9 cellular contexts compared by ENCODE assay signal in genomic region chr1:27342391-27342777, GRCh38. TPM values are rescaled to one million over a fixed set of nuclear protein-coding genes. Genes with fewer than 3 reads are reported as not detected.
A peak's percentile ranks its signal among the peaks of the same experiment; 100 is the strongest.
DNase-seq lines count a peak whose midpoint lies in the region; ATAC-seq and TF ChIP-seq lines count a peak whose summit lies in the region.
"Had no signal": no experiment of that assay in that cellular context is flagged by ENCODE, and none has a peak within 500 bp of the region (broad histone marks: within the 10 kb centered on the region; RNA-seq: fewer than 3 reads in every experiment).

No MANE protein-coding gene starts in this region.

- peak overlapping the region; percentile 78 for H3K4me3 Mint-ChIP-seq in activated CD4-positive, alpha-beta T cell treated with anti-CD3 and anti-CD28 coated beads for 36 hours
- peak overlapping the region; percentile 80 for H3K4me3 Mint-ChIP-seq in activated B cell treated with CpG ODN at 0.5 μM for 24 hours

- peak overlapping the region; percentile 91 for H3K4me2 ChIP-seq in hepatocyte

- H3K27ac ChIP-seq in hepatocyte: peak overlapping the region; percentile 72
- peak overlapping the region; percentile 91 for H3K27ac ChIP-seq in suprapubic skin
- no peak overlapping the region for H3K27ac ChIP-seq in sigmoid colon

- no peaks in the 10 kb centered on the region for H4K20me1 ChIP-seq in hepatocyte (ENCODE audit: insufficient read depth, poor library complexity, severe bottlenecking)

- peaks cover 55% of the 10 kb centered on the region for H3K4me1 Mint-ChIP-seq in activated CD4-positive, alpha-beta T cell treated with anti-CD3 and anti-CD28 coated beads for 36 hours
- peaks cover 71% of the 10 kb centered on the region for H3K4me1 Mint-ChIP-seq in activated B cell treated with CpG ODN at 0.5 μM for 24 hours

- H3K4me1 ChIP-seq in hepatocyte (ENCODE audit: insufficient read depth) (peaks cover 16% of the 10 kb centered on the region), suprapubic skin (peaks cover 33% of the 10 kb centered on the region), sigmoid colon (no peaks in the 10 kb centered on the region)

- intact Hi-C loops in activated CD4-positive, alpha-beta T cell treated with anti-CD3 and anti-CD28 coated beads for 36 hours (cut with DNase I, micrococcal nuclease): loop anchor here in 1 of 2 experiments (1.0 kb wide), 1 partner anchor 20 kb away; the partner anchor contains the start of gene TMEM222
- intact Hi-C loops in activated B cell treated with CpG ODN at 0.5 μM for 24 hours (cut with micrococcal nuclease): loop anchor here (5.0 to 10.0 kb wide), 2 partner anchors 385 to 648 kb away; partner anchors contain the start of genes ARID1A and FAM76A
- intact Hi-C loops in sigmoid colon (cut with DNase I): no loop called here

- H3K4me3 ChIP-seq in hepatocyte: peak overlapping the region; percentile 20
- H3K4me3 ChIP-seq in suprapubic skin: peak overlapping the region; percentile 48
- H3K4me3 ChIP-seq in sigmoid colon: no peak overlapping the region

- DNase-seq in activated CD4-positive, alpha-beta T cell treated with anti-CD3 and anti-CD28 coated beads for 36 hours: peak; percentile 72
- DNase-seq in activated CD4-positive, alpha-beta T cell treated with anti-CD3 and anti-CD28 coated beads for 1 hour: no peak
- DNase-seq in activated B cell treated with CpG ODN at 0.5 μM for 24 hours: no peak
- DNase-seq in hepatocyte (ENCODE audit: low spot score): no peak
- DNase-seq in suprapubic skin (ENCODE audit: low spot score in 2 of 2): no peak
- DNase-seq in cerebellar nuclear complex (lab: John Stamatoyannopoulos, UW): no peak
- DNase-seq in sigmoid colon: no peak
- DNase-seq in DMS153 (lab: John Stamatoyannopoulos, UW): no peak

- peak; percentile 75 for ATAC-seq in activated CD4-positive, alpha-beta T cell treated with anti-CD3 and anti-CD28 coated beads for 36 hours
- ATAC-seq in activated B cell treated with CpG ODN at 0.5 μM for 24 hours (ENCODE audit: low read depth): peak; percentile 7

- no peak for TF ChIP-seq POLR2A in suprapubic skin (IDR thresholded peaks at IDR 0.05)
- TF ChIP-seq POLR2A in sigmoid colon (IDR thresholded peaks at IDR 0.05): no peak

- H3K9me3 Mint-ChIP-seq in activated CD4-positive, alpha-beta T cell treated with anti-CD3 and anti-CD28 coated beads for 36 hours (ENCODE audit: low read depth): no peaks in the 10 kb centered on the region
- no peaks in the 10 kb centered on the region for H3K9me3 Mint-ChIP-seq in activated B cell treated with CpG ODN at 0.5 μM for 24 hours

- H3K36me3 Mint-ChIP-seq in activated CD4-positive, alpha-beta T cell treated with anti-CD3 and anti-CD28 coated beads for 36 hours (ENCODE audit: low read depth): peaks cover 6% of the 10 kb centered on the region
- peaks cover 26% of the 10 kb centered on the region for H3K36me3 Mint-ChIP-seq in activated B cell treated with CpG ODN at 0.5 μM for 24 hours (ENCODE audit: low read depth)

- CTCF ChIA-PET in activated CD4-positive, alpha-beta T cell treated with anti-CD3 and anti-CD28 coated beads for 36 hours (lab: Charles Lee): interaction anchor here (0.6 to 7.6 kb wide), 9 partner anchors 9 to 639 kb away, joined by 3 to 43 read pairs (median 4); no protein-coding TSS in a partner anchor
- CTCF ChIA-PET in activated B cell treated with CpG ODN at 0.5 μM for 24 hours (lab: Charles Lee): interaction anchor here (0.9 to 3.7 kb wide), 6 partner anchors 9 to 53 kb away, joined by 3 to 23 read pairs (median 4); no protein-coding TSS in a partner anchor

- no peak overlapping the region for H2AFZ ChIP-seq in hepatocyte

- H3K9me2 ChIP-seq in hepatocyte (replicated peaks; ENCODE audit: insufficient read depth): no peaks in the 10 kb centered on the region

- H3K79me2 ChIP-seq in hepatocyte: no peaks in the 10 kb centered on the region

- no peaks in the 10 kb centered on the region for H3K36me3 ChIP-seq in hepatocyte (replicated peaks; ENCODE audit: insufficient read depth, low read depth)
- no peaks in the 10 kb centered on the region for H3K36me3 ChIP-seq in suprapubic skin
- H3K36me3 ChIP-seq in sigmoid colon: peaks cover 0 to 11% (median 0%) of the 10 kb centered on the region in 4 donors

- no peak for TF ChIP-seq EP300 in suprapubic skin (IDR thresholded peaks at IDR 0.05)
- no peak for TF ChIP-seq EP300 in sigmoid colon (IDR thresholded peaks at IDR 0.05)

- H3K27ac Mint-ChIP-seq in activated CD4-positive, alpha-beta T cell treated with anti-CD3 and anti-CD28 coated beads for 36 hours: peak overlapping the region; percentile 85
- H3K27ac Mint-ChIP-seq in activated B cell treated with CpG ODN at 0.5 μM for 24 hours: peak overlapping the region; percentile 87

- no peaks in the 10 kb centered on the region for H3K27me3 Mint-ChIP-seq in activated CD4-positive, alpha-beta T cell treated with anti-CD3 and anti-CD28 coated beads for 36 hours
- no peaks in the 10 kb centered on the region for H3K27me3 Mint-ChIP-seq in activated B cell treated with CpG ODN at 0.5 μM for 24 hours

- H3K27me3 ChIP-seq in hepatocyte (no peaks in the 10 kb centered on the region), suprapubic skin (no peaks in the 10 kb centered on the region), sigmoid colon (peaks cover 0 to 7% (median under 1%) of the 10 kb centered on the region in 3 donors)

- POLR2A ChIA-PET in activated CD4-positive, alpha-beta T cell treated with anti-CD3 and anti-CD28 coated beads for 36 hours (lab: Charles Lee): no interaction called here
- POLR2A ChIA-PET in activated B cell treated with CpG ODN at 0.5 μM for 24 hours (lab: Charles Lee): interaction anchor here (1.1 to 4.7 kb wide), 11 partner anchors 7 to 430 kb away, joined by 3 to 75 read pairs (median 10); partner anchors contain the start of genes FAM76A, MAP3K6, STX12 and TMEM222

- H3K9me3 ChIP-seq in hepatocyte (ENCODE audit: low read depth) (no peaks in the 10 kb centered on the region), suprapubic skin (no peaks in the 10 kb centered on the region), sigmoid colon (no peaks in the 10 kb centered on the region)

- TF ChIP-seq CTCF in activated B cell treated with CpG ODN at 0.5 μM for 24 hours (IDR thresholded peaks at IDR 0.05) (no peak), hepatocyte (IDR thresholded peaks at IDR 0.05; ENCODE audit: poor library complexity) (no peak), suprapubic skin (IDR thresholded peaks at IDR 0.05) (no peak), sigmoid colon (IDR thresholded peaks at IDR 0.05) (no peak)

- WGBS in hepatocyte (ENCODE audit: low lambda C conversion rate, missing lambda C conversion rate): 82% methylated on average over 8 of the region's 8 CpGs
- WGBS in suprapubic skin: 52% methylated on average over 3 of the region's 8 CpGs
- 41 to 55% methylated on average over 8 of the region's 8 CpGs for WGBS in sigmoid colon, 2 donors

RNA-seq across cellular contexts. Expression of gene SYTL1, which starts 0.6 kb away (rescaled TPM):
- 10 to 100 TPM; 21.4 to 26.1 TPM for total RNA-seq in activated CD4-positive, alpha-beta T cell treated with anti-CD3 and anti-CD28 coated beads for 36 hours
- total RNA-seq in activated B cell treated with CpG ODN at 0.5 μM for 24 hours (76.0 and 81.9 TPM in 2 replicates), hepatocyte (10.6 and 12.1 TPM in 2 replicates), suprapubic skin (100 to 1,000 TPM; 142 to 176 (median 168) TPM), sigmoid colon (1 to 10 TPM in 1 of 4 donors, under 1 TPM in 2, not detected in 1; 0.54 to 1.5 (median 0.55) TPM)
- polyA plus RNA-seq in hepatocyte (21.7 and 26.2 TPM in 2 replicates), sigmoid colon (10 to 100 TPM in 1 of 3 donors, 1 to 10 TPM in 2; 3.2 to 25.9 (median 9.0) TPM)

RNA-seq across cellular contexts. Expression of gene TMEM222, which starts 20.4 kb away (rescaled TPM):
- 10 to 100 TPM; 27.5 to 31.2 TPM for total RNA-seq in activated CD4-positive, alpha-beta T cell treated with anti-CD3 and anti-CD28 coated beads for 36 hours
- total RNA-seq in activated B cell treated with CpG ODN at 0.5 μM for 24 hours (39.3 and 43.0 TPM in 2 replicates), hepatocyte (29.7 and 38.0 TPM in 2 replicates), suprapubic skin (10 to 100 TPM; 19.7 to 31.8 (median 21.2) TPM), sigmoid colon (10 to 100 TPM; 18.9 to 20.9 (median 19.6) TPM)
- polyA plus RNA-seq in hepatocyte (55.3 and 57.1 TPM in 2 replicates), sigmoid colon (10 to 100 TPM; 15.7 to 46.9 (median 21.0) TPM)

RNA-seq across cellular contexts. Expression of gene MAP3K6, which starts 24.4 kb away (rescaled TPM):
- total RNA-seq in activated CD4-positive, alpha-beta T cell treated with anti-CD3 and anti-CD28 coated beads for 36 hours: 1 to 10 TPM; 6.5 to 8.8 TPM
- total RNA-seq in activated B cell treated with CpG ODN at 0.5 μM for 24 hours (4.6 and 7.4 TPM in 2 replicates), hepatocyte (4.3 and 6.3 TPM in 2 replicates), suprapubic skin (100 to 1,000 TPM in 3 of 4 donors, 10 to 100 TPM in 1; 85.4 to 147 (median 137) TPM), sigmoid colon (10 to 100 TPM; 18.2 to 50.4 (median 26.8) TPM)
- polyA plus RNA-seq in hepatocyte (20.4 and 24.8 TPM in 2 replicates), sigmoid colon (10 to 100 TPM in 1 of 3 donors, 1 to 10 TPM in 2; 3.7 to 23.9 (median 9.0) TPM)

RNA-seq across cellular contexts. Expression of gene FCN3, which starts 32.2 kb away (rescaled TPM):
- not detected for total RNA-seq in activated CD4-positive, alpha-beta T cell treated with anti-CD3 and anti-CD28 coated beads for 36 hours
- not detected in 2 replicates for total RNA-seq in activated B cell treated with CpG ODN at 0.5 μM for 24 hours
- not detected in 2 replicates for total RNA-seq in hepatocyte
- polyA plus RNA-seq in hepatocyte: not detected in 2 replicates
- total RNA-seq in suprapubic skin: 1 to 10 TPM; 2.3 to 7.1 (median 3.7) TPM
- total RNA-seq in sigmoid colon: 1 to 10 TPM in 3 of 4 donors, under 1 TPM in 1; 0.49 to 4.5 (median 1.8) TPM
- polyA plus RNA-seq in sigmoid colon: 1 to 10 TPM; 1.2 to 4.6 (median 4.1) TPM

RNA-seq across cellular contexts. Expression of gene CD164L2, which starts 40.7 kb away (rescaled TPM):
- total RNA-seq in activated CD4-positive, alpha-beta T cell treated with anti-CD3 and anti-CD28 coated beads for 36 hours: not detected
- total RNA-seq in activated B cell treated with CpG ODN at 0.5 μM for 24 hours (0.16 TPM in 1 of 2 replicates, not detected in the other), hepatocyte (not detected in 2 replicates), suprapubic skin (10 to 100 TPM in 2 of 4 donors, 1 to 10 TPM in 2; 5.9 to 14.3 (median 10.3) TPM), sigmoid colon (not detected)
- polyA plus RNA-seq in hepatocyte (0.19 TPM in 1 of 2 replicates, not detected in the other), sigmoid colon (1 to 10 TPM in 2 of 3 donors, not detected in 1; 1.2 to 1.9 TPM)
- total RNA-seq: pulmonary artery endothelial cell had no signal

Comparison
In these comparisons a context has a peak if more than half of its experiments do, and no peak if none do; other contexts are left out.
1. H3K27ac ChIP-seq: peak in hepatocyte (single experiment) and suprapubic skin (single experiment); none in sigmoid colon (0 of 4).
2. H3K4me3 ChIP-seq: peak in hepatocyte (single experiment) and suprapubic skin (single experiment); none in sigmoid colon (0 of 4).